In the genomic region with DNA sequence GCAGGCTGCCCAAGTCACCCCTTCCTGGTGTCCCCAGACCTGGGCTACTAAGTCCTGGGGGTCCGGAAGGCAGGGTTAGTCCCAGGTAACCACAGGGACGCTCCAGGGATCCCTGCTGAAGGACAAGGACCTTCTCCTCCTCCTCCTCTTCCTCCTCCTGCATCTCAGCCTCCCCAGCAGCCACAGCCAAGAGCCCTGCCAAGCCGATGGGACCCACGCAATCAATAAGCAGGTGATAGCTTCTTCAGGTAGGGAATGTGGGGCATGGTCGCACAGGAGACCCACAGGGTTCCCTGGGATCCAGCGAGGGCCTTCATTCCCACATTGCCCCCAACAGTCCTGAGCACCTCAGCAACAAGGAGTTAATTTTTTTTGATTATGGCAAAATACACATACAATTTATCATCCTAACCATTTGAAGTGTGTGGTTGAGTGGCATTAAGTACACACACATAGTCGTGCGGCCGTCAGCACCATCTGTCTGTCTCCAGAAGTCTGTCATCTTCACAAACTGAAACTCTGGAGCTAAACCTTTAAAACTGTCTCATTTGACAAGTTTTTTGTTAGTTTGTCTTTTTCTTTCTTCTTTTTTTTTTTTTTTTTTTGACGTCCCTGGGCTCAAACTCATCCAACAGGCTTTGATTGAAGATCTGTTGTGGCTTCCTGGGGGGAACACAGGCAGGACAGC, we compare ENCODE assay signal across 12 cellular contexts. TPM values are rescaled to one million over a fixed set of nuclear protein-coding genes. Genes with fewer than 3 reads are reported as not detected.
DNase-seq lines count a peak whose midpoint lies in the region; ATAC-seq, FAIRE-seq and TF ChIP-seq lines count a peak whose summit lies in the region.
"Had no signal": no experiment of that assay in that cellular context is flagged by ENCODE, and none has a peak within 500 bp of the region (broad histone marks: within the 10 kb centered on the region; RNA-seq: fewer than 3 reads in every experiment).

No MANE protein-coding gene starts in this region.

- intact Hi-C loops in CD4-positive, alpha-beta memory T cell (cut with micrococcal nuclease), result no loop called here
- intact Hi-C loops in ovary (cut with DNase I), result no loop called here

- no peaks in the 10 kb centered on the region for H3K36me3 Mint-ChIP-seq in CD4-positive, alpha-beta memory T cell
- H3K36me3 Mint-ChIP-seq in astrocyte (ENCODE audit: low read depth, unreplicated experiment), result peaks cover 1% of the 10 kb centered on the region

- H3K4me2 ChIP-seq in astrocyte (ENCODE audit: low read length), result peak overlapping the region; percentile 46

- H3K4me1 ChIP-seq in CD4-positive, alpha-beta memory T cell (ENCODE audit: insufficient read depth, low read length), result peaks cover 66% of the 10 kb centered on the region
- H3K4me1 ChIP-seq in astrocyte (ENCODE audit: insufficient read depth, low read length) (peaks cover 39% of the 10 kb centered on the region), ovary (ENCODE audit: insufficient read depth) (peaks cover 5% of the 10 kb centered on the region)
- H3K4me1 ChIP-seq: colonic mucosa had no signal

- FAIRE-seq in astrocyte (lab: Jason Lieb, UNC), result no peak
- FAIRE-seq: small intestine, TTC549 had no signal

- ATAC-seq in GM19455 (IDR thresholded peaks at IDR 0.05; ENCODE audit: unreplicated experiment), result no peak
- no peak for ATAC-seq in HG02623 (IDR thresholded peaks at IDR 0.05; ENCODE audit: unreplicated experiment)

- no peaks in the 10 kb centered on the region for H3K9me3 ChIP-seq in CD4-positive, alpha-beta memory T cell (ENCODE audit: control insufficient read depth in 1 of 2, low read length in 2 of 2)
- no peaks in the 10 kb centered on the region for H3K9me3 ChIP-seq in astrocyte (ENCODE audit: insufficient read depth, low read depth, low read length)
- H3K9me3 ChIP-seq in ovary, result no peaks in the 10 kb centered on the region
- H3K9me3 ChIP-seq: colonic mucosa had no signal

- H3K9ac ChIP-seq in astrocyte (ENCODE audit: low read length), result peak overlapping the region; percentile 28

- peak overlapping the region; percentile 29 for H3K27ac ChIP-seq in CD4-positive, alpha-beta memory T cell (ENCODE audit: low read depth, low read length)
- peak overlapping the region; percentile 19 for H3K27ac ChIP-seq in astrocyte (ENCODE audit: low read depth, low read length)
- H3K27ac ChIP-seq in ovary, result peak overlapping the region; percentile 57 to 82

- no peak for TF ChIP-seq POLR2A in ovary (IDR thresholded peaks at IDR 0.05)

- no peak for DNase-seq in CD4-positive, alpha-beta memory T cell
- DNase-seq in H4 (ENCODE audit: low spot score) (peak; percentile 36), astrocyte (ENCODE audit: low read depth) (no peak), ovary (peak in 2 of 5 donors; percentile 12 to 51), NCI-H226 (no peak)
- DNase-seq: colonic mucosa, KG1, NCI-H748 treated with DMSO at 0.1 percent for 48 hours, small intestine had no signal

- H2AFZ ChIP-seq in astrocyte (ENCODE audit: low read depth, low read length), result no peak overlapping the region

- WGBS in ovary, 3 donors, result 66 to 76% (median 70%) methylated on average over 10 of the region's 10 CpGs

- H3K27me3 ChIP-seq in CD4-positive, alpha-beta memory T cell (ENCODE audit: insufficient read depth, low read length), result no peaks in the 10 kb centered on the region
- H3K27me3 ChIP-seq in astrocyte (ENCODE audit: insufficient read depth, low read length) (no peaks in the 10 kb centered on the region), ovary (no peaks in the 10 kb centered on the region)
- H3K27me3 ChIP-seq: colonic mucosa had no signal

- H3K4me3 ChIP-seq in CD4-positive, alpha-beta memory T cell (ENCODE audit: low read length in 2 of 2), result no peak overlapping the region
- H3K4me3 ChIP-seq in astrocyte (ENCODE audit: insufficient read depth, low read depth, low read length) (no peak overlapping the region), ovary (no peak overlapping the region)
- H3K4me3 ChIP-seq: colonic mucosa had no signal

- H3K4me1 Mint-ChIP-seq in CD4-positive, alpha-beta memory T cell, result peaks cover 35 to 63% (median 47%) of the 10 kb centered on the region in 4 donors
- peaks cover 28% of the 10 kb centered on the region for H3K4me1 Mint-ChIP-seq in astrocyte (ENCODE audit: low read depth, unreplicated experiment)

- no peaks in the 10 kb centered on the region for H3K36me3 ChIP-seq in CD4-positive, alpha-beta memory T cell (ENCODE audit: insufficient read depth, low read length)
- no peaks in the 10 kb centered on the region for H3K36me3 ChIP-seq in astrocyte (ENCODE audit: insufficient read depth, low read length)
- H3K36me3 ChIP-seq in ovary, result no peaks in the 10 kb centered on the region
- H3K36me3 ChIP-seq: colonic mucosa had no signal

- H3K9me3 Mint-ChIP-seq in CD4-positive, alpha-beta memory T cell, result peaks cover 0 to 2% (median 0%) of the 10 kb centered on the region in 8 donors
- no peaks in the 10 kb centered on the region for H3K9me3 Mint-ChIP-seq in astrocyte (ENCODE audit: unreplicated experiment)

- H3K4me3 Mint-ChIP-seq in CD4-positive, alpha-beta memory T cell, result peak overlapping the region in 5 of 8 donors; percentile 15 to 84 (median 57)
- H3K4me3 Mint-ChIP-seq in astrocyte (ENCODE audit: unreplicated experiment), result no peak overlapping the region

- TF ChIP-seq EP300 in ovary (IDR thresholded peaks at IDR 0.05), result no peak

- no peaks in the 10 kb centered on the region for H3K27me3 Mint-ChIP-seq in CD4-positive, alpha-beta memory T cell
- peaks cover 17% of the 10 kb centered on the region for H3K27me3 Mint-ChIP-seq in astrocyte (ENCODE audit: low read depth, unreplicated experiment)

- H4K20me1 ChIP-seq in astrocyte (ENCODE audit: insufficient read depth, low read length), result no peaks in the 10 kb centered on the region

- CTCF ChIA-PET in CD4-positive, alpha-beta memory T cell (lab: Charles Lee; ENCODE audit: partially characterized antibody), result interaction anchor here (1.3 kb wide), 1 partner anchor 113 kb away, joined by 3 read pairs; no protein-coding TSS in a partner anchor

- H3K79me2 ChIP-seq in astrocyte (ENCODE audit: insufficient read depth, low read length), result no peaks in the 10 kb centered on the region

- no peak for TF ChIP-seq CTCF in astrocyte (IDR thresholded peaks at IDR 0.05; ENCODE audit: insufficient read depth, low read depth, low read length)
- TF ChIP-seq CTCF in ovary (IDR thresholded peaks at IDR 0.05), result no peak

- POLR2A ChIA-PET in CD4-positive, alpha-beta memory T cell (lab: Charles Lee; ENCODE audit: partially characterized antibody), result interaction anchor here (0.6 to 4.2 kb wide), 3 partner anchors 18 to 44 kb away, joined by 4 to 21 read pairs (median 20); a partner anchor contains a TSS

- H3K27ac Mint-ChIP-seq in CD4-positive, alpha-beta memory T cell, result peak overlapping the region; percentile 91 to 98 (median 94)
- peak overlapping the region; percentile 62 for H3K27ac Mint-ChIP-seq in astrocyte (ENCODE audit: unreplicated experiment)

RNA-seq across cellular contexts. Expression of a gene that starts 12.1 kb away (rescaled TPM):
- not detected for total RNA-seq in CD4-positive, alpha-beta memory T cell
- 1 to 10 TPM in 1 of 2 donors, not detected in 1; 1.9 TPM for polyA plus RNA-seq in CD4-positive, alpha-beta memory T cell
- total RNA-seq in H4 (2014; rRNA removed; shearing (Covaris generic)), result not detected in 2 replicates
- not detected in 2 replicates for total RNA-seq in astrocyte
- 1 to 10 TPM in 2 of 7 donors, under 1 TPM in 3, not detected in 2; 0.43 to 2.3 (median 0.95) TPM for total RNA-seq in ovary
- under 1 TPM; 0.24 to 0.53 TPM for polyA plus RNA-seq in ovary
- total RNA-seq: colonic mucosa had no signal

RNA-seq across cellular contexts. Expression of a gene that starts 18.0 kb away (rescaled TPM):
- total RNA-seq in CD4-positive, alpha-beta memory T cell, result 1 to 10 TPM; 7.0 to 8.0 TPM
- polyA plus RNA-seq in CD4-positive, alpha-beta memory T cell, result 10 to 100 TPM; 10.0 to 14.4 TPM
- total RNA-seq in H4 (2014; rRNA removed; shearing (Covaris generic)), result 0.88 TPM in 1 of 2 replicates, not detected in the other
- total RNA-seq in astrocyte (2.5 and 3.6 TPM in 2 replicates), ovary (10 to 100 TPM in 5 of 7 donors, 1 to 10 TPM in 2; 1.2 to 43.4 (median 19.4) TPM)
- 1 to 10 TPM in 1 of 2 donors, under 1 TPM in 1; 0.77 to 3.1 TPM for polyA plus RNA-seq in ovary

Comparison
In these comparisons a context has a peak if more than half of its experiments do, and no peak if none do; other contexts are left out.
1. H3K27ac ChIP-seq: peak in every context shown above with its lines; median percentile 70 in ovary; 29 in CD4-positive, alpha-beta memory T cell; 19 in astrocyte.